1 cellular context compared by ENCODE assay signal in the genomic region with DNA sequence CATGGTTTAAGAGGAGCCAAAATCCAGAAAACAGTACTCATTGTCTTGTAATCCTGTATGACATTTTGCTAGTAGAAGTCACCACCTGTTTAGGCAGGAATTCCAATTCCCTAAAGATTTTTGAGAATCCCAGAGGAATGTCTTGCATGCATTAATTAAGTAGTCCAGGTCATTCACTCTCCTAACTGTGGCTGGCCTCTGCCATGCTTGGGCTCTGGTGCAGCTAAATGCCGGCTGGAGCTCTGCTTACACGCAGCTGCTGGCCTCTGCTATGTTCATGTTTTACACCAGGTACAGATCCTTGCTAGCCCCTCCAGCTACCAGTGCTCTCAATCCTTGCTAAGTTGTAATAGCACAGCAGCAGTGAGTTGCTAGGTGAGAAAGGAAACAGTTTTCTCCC.
TF ChIP-seq lines count a peak whose summit lies in the region.

No MANE protein-coding gene starts in this region.

TF ChIP-seq in H1, 55 proteins besides CTCF, POLR2A, EP300 and RAD21:
- TF ChIP-seq POLR2AphosphoS5 (IDR thresholded peaks at IDR 0.05; ENCODE audit: low read depth, low read length) (no peak), SIX5 (IDR thresholded peaks at IDR 0.05; ENCODE audit: low read depth, low read length) (no peak), TAF1 (IDR thresholded peaks at IDR 0.05; ENCODE audit: low read depth, low read length) (peak; percentile 30; the same call in 1 of the 2 replicates), CTBP2 (IDR thresholded peaks at IDR 0.05; ENCODE audit: borderline replicate concordance, insufficient read depth, insufficient read length, low read length) (no peak), RXRA (IDR thresholded peaks at IDR 0.05; ENCODE audit: insufficient read depth, low read depth, low read length) (no peak), SAP30 (IDR thresholded peaks at IDR 0.05; ENCODE audit: insufficient read depth, insufficient replicate concordance, low read length) (no peak), SRF (IDR thresholded peaks at IDR 0.05; ENCODE audit: low read depth, low read length) (no peak), NRF1 (IDR thresholded peaks at IDR 0.05; ENCODE audit: low read depth, low read length) (no peak), ATF3 (IDR thresholded peaks at IDR 0.05; ENCODE audit: insufficient read depth, low read depth, low read length) (no peak), CBX5 (IDR thresholded peaks at IDR 0.05; ENCODE audit: low read depth, low read length) (no peak), HDAC6 (IDR thresholded peaks at IDR 0.05; ENCODE audit: low read depth, low read length) (no peak), BCL11A (IDR thresholded peaks at IDR 0.05; ENCODE audit: low read depth in 2 of 2, low read length in 2 of 2) (no peak), CHD2 (IDR thresholded peaks at IDR 0.05; ENCODE audit: low read length) (no peak), ZNF274 (IDR thresholded peaks at IDR 0.05; ENCODE audit: borderline replicate concordance, extremely low read depth, low read length) (no peak), TBP (IDR thresholded peaks at IDR 0.05; ENCODE audit: low read depth, low read length) (no peak), SIN3A (conservative IDR thresholded peaks at IDR 0.05 in 1 of 2, IDR thresholded peaks at IDR 0.05 in 1 of 2; ENCODE audit: low read depth in 1 of 2, low read length in 2 of 2) (no peak), YY1 (IDR thresholded peaks at IDR 0.05; ENCODE audit: low read depth, low read length) (no peak), TEAD4 (IDR thresholded peaks at IDR 0.05; ENCODE audit: low read depth, low read length) (peak; percentile 64), BRCA1 (IDR thresholded peaks at IDR 0.05; ENCODE audit: low read depth, low read length) (no peak), SUZ12 (IDR thresholded peaks at IDR 0.05; ENCODE audit: low read length) (no peak), SP4 (IDR thresholded peaks at IDR 0.05; ENCODE audit: low read length) (no peak), ASH2L (IDR thresholded peaks at IDR 0.05; ENCODE audit: low read length) (peak; percentile 34), JUN (IDR thresholded peaks at IDR 0.05; ENCODE audit: low read depth, low read length) (no peak), TAF7 (optimal IDR thresholded peaks at IDR 0.05; ENCODE audit: borderline replicate concordance, low read depth, low read length) (no peak), ATF2 (IDR thresholded peaks at IDR 0.05; ENCODE audit: low read length) (no peak), RFX5 (IDR thresholded peaks at IDR 0.05; ENCODE audit: borderline replicate concordance, low read depth, low read length) (no peak), KDM5A (IDR thresholded peaks at IDR 0.05; ENCODE audit: low read length) (no peak), CHD7 (IDR thresholded peaks at IDR 0.05; ENCODE audit: insufficient replicate concordance, low read length) (no peak), GTF2F1 (IDR thresholded peaks at IDR 0.05; ENCODE audit: borderline replicate concordance, low read depth, low read length) (no peak), POU5F1 (IDR thresholded peaks at IDR 0.05; ENCODE audit: low read depth, low read length) (no peak), BACH1 (IDR thresholded peaks at IDR 0.05; ENCODE audit: low read length) (no peak), SP1 (IDR thresholded peaks at IDR 0.05; ENCODE audit: low read depth, low read length) (0 out of 2 replicates have a peak, but pooled peaks have one; percentile 56), KDM4A (IDR thresholded peaks at IDR 0.05; ENCODE audit: low read depth, low read length, severe bottlenecking) (no peak), PHF8 (conservative IDR thresholded peaks at IDR 0.05; ENCODE audit: low read depth, low read length) (no peak), CEBPB (IDR thresholded peaks at IDR 0.05; ENCODE audit: low read depth, low read length) (no peak)
